9 cellular contexts compared by ENCODE assay signal in the genomic region with DNA sequence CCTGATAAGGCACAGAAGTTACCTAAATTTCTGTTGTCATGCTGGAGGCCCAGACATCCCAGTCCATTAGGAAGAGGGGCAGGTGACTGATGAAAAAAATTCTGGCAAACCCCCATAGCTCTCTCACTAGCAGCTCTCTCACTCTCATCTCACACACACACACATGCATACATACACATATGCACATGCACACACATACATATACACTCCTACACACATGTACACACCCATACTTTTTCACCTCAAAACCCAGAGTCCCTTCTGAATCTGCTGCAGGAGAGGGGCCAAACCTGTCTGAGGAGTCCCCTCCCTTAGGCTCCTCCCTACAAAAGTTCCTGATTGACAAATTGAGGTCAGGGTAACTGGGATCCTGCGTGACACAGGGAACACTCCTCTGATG. TPM values are rescaled to one million over a fixed set of nuclear protein-coding genes. Genes with fewer than 3 reads are reported as not detected.
"Had no signal": no experiment of that assay in that cellular context is flagged by ENCODE, and none has a peak within 500 bp of the region (broad histone marks: within the 10 kb centered on the region; RNA-seq: fewer than 3 reads in every experiment).

No MANE protein-coding gene starts in this region.

- FAIRE-seq: HTR-8/SVneo, K562 had no signal

- DNase-seq: IMR-90, KBM-7, KG1 had no signal

- ATAC-seq: K562 had no signal

- H3K4me3 Mint-ChIP-seq: IgD-negative memory B cell had no signal

- H3K4me3 ChIP-seq: K562 had no signal

- H3K9me3 Mint-ChIP-seq: IgD-negative memory B cell had no signal

- H3K36me3 Mint-ChIP-seq: IgD-negative memory B cell had no signal

- H3K27ac ChIP-seq: HL-60 had no signal

- H3K27ac Mint-ChIP-seq: IgD-negative memory B cell had no signal

RNA-seq across cellular contexts. Expression of gene SDR42E2, which starts 22.6 kb away (rescaled TPM):
- total RNA-seq: HT1080, IMR-90 had no signal
- polyA plus RNA-seq: IMR-90 had no signal

RNA-seq across cellular contexts. Expression of gene VWA3A, which starts 47.4 kb away (rescaled TPM):
- total RNA-seq: HT-29, HT1080, IMR-90, K562 had no signal
- polyA plus RNA-seq: IgD-negative memory B cell, IMR-90, K562 had no signal
